Comparison of ENCODE assay signal across 22 cellular contexts in the genomic region with DNA sequence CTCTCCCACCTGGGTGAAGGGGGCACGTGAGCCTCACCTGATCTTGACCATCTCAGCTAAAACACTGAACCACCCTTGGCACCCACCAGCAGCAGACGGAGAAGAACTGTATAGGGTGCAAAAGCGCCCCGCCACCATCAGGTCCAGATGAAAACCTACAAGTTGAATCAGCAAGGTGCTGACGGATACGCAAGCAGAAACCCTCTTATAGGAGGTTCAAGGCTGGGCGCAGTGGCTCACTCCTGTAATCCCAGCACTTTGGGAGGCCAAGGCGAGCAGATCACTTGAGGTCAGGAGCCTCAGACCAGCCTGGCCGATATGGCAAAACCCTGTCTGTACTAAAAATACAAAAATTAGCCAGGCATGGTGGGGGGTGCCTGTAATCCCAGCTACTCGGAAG. TPM values are rescaled to one million over a fixed set of nuclear protein-coding genes. Genes with fewer than 3 reads are reported as not detected.
DNase-seq lines count a peak whose midpoint lies in the region; ATAC-seq and TF ChIP-seq lines count a peak whose summit lies in the region.
"Had no signal": no experiment of that assay in that cellular context is flagged by ENCODE, and none has a peak within 500 bp of the region (broad histone marks: within the 10 kb centered on the region; RNA-seq: fewer than 3 reads in every experiment).

No MANE protein-coding gene starts in this region.

- intact Hi-C loops in activated CD8-positive, alpha-beta T cell treated with anti-CD3 and anti-CD28 coated beads for 36 hours (cut with micrococcal nuclease): no loop called here
- intact Hi-C loops in Caco-2 (cut with micrococcal nuclease; ENCODE audit: unreplicated experiment): no loop called here
- intact Hi-C loops in natural killer cell (cut with micrococcal nuclease): loop anchor here (1.0 to 10.0 kb wide), 6 partner anchors 14 to 180 kb away; a partner anchor contains a TSS

- no peak overlapping the region for H3K4me3 Mint-ChIP-seq in activated CD8-positive, alpha-beta T cell treated with anti-CD3 and anti-CD28 coated beads, Interleukin-2, amount 10 ng/mL, durations not matched to agents 7 days and 5 days
- H3K4me3 Mint-ChIP-seq in activated CD8-positive, alpha-beta T cell treated with anti-CD3 and anti-CD28 coated beads for 36 hours: no peak overlapping the region
- no peak overlapping the region for H3K4me3 Mint-ChIP-seq in Caco-2 (ENCODE audit: unreplicated experiment)
- H3K4me3 Mint-ChIP-seq in WTC11: peak overlapping the region; percentile 38
- H3K4me3 Mint-ChIP-seq in natural killer cell: peak overlapping the region; percentile 73

- BruUV-seq in Caco-2 (replicated peaks; lab: Mats Ljungman, UMichigan): no TSS peak

- no peaks in the 10 kb centered on the region for H3K36me3 ChIP-seq in Caco-2 (ENCODE audit: control insufficient read depth, insufficient read depth, low read length)
- H3K36me3 ChIP-seq: uterus had no signal

- peaks cover 49% of the 10 kb centered on the region for H3K4me1 Mint-ChIP-seq in activated CD8-positive, alpha-beta T cell treated with anti-CD3 and anti-CD28 coated beads, Interleukin-2, amount 10 ng/mL, durations not matched to agents 7 days and 5 days (ENCODE audit: low read depth)
- H3K4me1 Mint-ChIP-seq in activated CD8-positive, alpha-beta T cell treated with anti-CD3 and anti-CD28 coated beads for 36 hours (ENCODE audit: low read depth): peaks cover 41% of the 10 kb centered on the region
- H3K4me1 Mint-ChIP-seq in Caco-2 (ENCODE audit: low read depth, unreplicated experiment) (no peaks in the 10 kb centered on the region), WTC11 (peaks cover 38% of the 10 kb centered on the region), natural killer cell (peaks cover 29 to 70% of the 10 kb centered on the region in 2 donors)

- H3K27me3 ChIP-seq in Caco-2 (replicated peaks; ENCODE audit: control insufficient read depth, insufficient read depth, low read length): no peaks in the 10 kb centered on the region
- H3K27me3 ChIP-seq: testis had no signal

- H3K9me3 ChIP-seq in Caco-2: no peaks in the 10 kb centered on the region
- H3K9me3 ChIP-seq: testis, uterus had no signal

- H3K27ac Mint-ChIP-seq in activated CD8-positive, alpha-beta T cell treated with anti-CD3 and anti-CD28 coated beads, Interleukin-2, amount 10 ng/mL, durations not matched to agents 7 days and 5 days: peak overlapping the region; percentile 17
- H3K27ac Mint-ChIP-seq in activated CD8-positive, alpha-beta T cell treated with anti-CD3 and anti-CD28 coated beads for 36 hours: no peak overlapping the region
- H3K27ac Mint-ChIP-seq in Caco-2 (ENCODE audit: unreplicated experiment): peak overlapping the region; percentile 26
- peak overlapping the region; percentile 38 for H3K27ac Mint-ChIP-seq in WTC11
- peak overlapping the region; percentile 90 to 96 for H3K27ac Mint-ChIP-seq in natural killer cell
- H3K27ac Mint-ChIP-seq: activated naive CD4-positive, alpha-beta T cell treated with anti-CD3 and anti-CD28 coated beads, Interleukin-2, amount 50 U/mL, for 72 hours had no signal

- H3K4me3 ChIP-seq in Caco-2 (ENCODE audit: low read depth, low read length): no peak overlapping the region
- H3K4me3 ChIP-seq: lung, PC-9, testis, uterus had no signal

- TF ChIP-seq CTCF in activated CD8-positive, alpha-beta T cell treated with anti-CD3 and anti-CD28 coated beads for 36 hours (IDR thresholded peaks at IDR 0.05): no peak
- no peak for TF ChIP-seq CTCF in Caco-2 (IDR thresholded peaks at IDR 0.05; ENCODE audit: insufficient read depth in 1 of 2, low read depth in 1 of 2, low read length in 1 of 2, severe bottlenecking in 1 of 2, unreplicated experiment in 1 of 2)
- TF ChIP-seq CTCF in WTC11 (IDR thresholded peaks at IDR 0.05): no peak
- TF ChIP-seq CTCF in natural killer cell (IDR thresholded peaks at IDR 0.05): no peak

- no peak for DNase-seq in activated CD8-positive, alpha-beta T cell treated with anti-CD3 and anti-CD28 coated beads, Interleukin-2, amount 10 ng/mL, durations not matched to agents 7 days and 5 days
- no peak for DNase-seq in activated CD8-positive, alpha-beta T cell treated with anti-CD3 and anti-CD28 coated beads for 36 hours
- DNase-seq in Caco-2 (no peak), WTC11 (ENCODE audit: low spot score) (no peak), natural killer cell (no peak), SKM-1 (lab: John Stamatoyannopoulos, UW; ENCODE audit: unreplicated experiment) (no peak), Kasumi-1 (lab: John Stamatoyannopoulos, UW) (no peak), LoVo (ENCODE audit: low spot score) (no peak)
- DNase-seq: glutamatergic neuron, NCI-H1436, NCI-H446 treated with DMSO at 0.1 percent for 48 hours, SIG-M5, testis, uterus had no signal

- H3K9me3 Mint-ChIP-seq in activated CD8-positive, alpha-beta T cell treated with anti-CD3 and anti-CD28 coated beads, Interleukin-2, amount 10 ng/mL, durations not matched to agents 7 days and 5 days (ENCODE audit: insufficient read depth): no peaks in the 10 kb centered on the region
- H3K9me3 Mint-ChIP-seq in activated CD8-positive, alpha-beta T cell treated with anti-CD3 and anti-CD28 coated beads for 36 hours: no peaks in the 10 kb centered on the region
- H3K9me3 Mint-ChIP-seq in Caco-2 (ENCODE audit: unreplicated experiment) (no peaks in the 10 kb centered on the region), WTC11 (no peaks in the 10 kb centered on the region), natural killer cell (peaks cover 0 to 3% of the 10 kb centered on the region in 2 donors)
- H3K9me3 Mint-ChIP-seq: activated naive CD4-positive, alpha-beta T cell treated with anti-CD3 and anti-CD28 coated beads, Interleukin-2, amount 50 U/mL, for 72 hours; activated T-helper 1 cell treated with anti-CD3 and anti-CD28 coated beads, Interleukin-12 subunit alpha, Interleukin-12 subunit beta, Interleukin-2, Interleukin-4 antibody, amounts not matched to agents 30 ng/mL and 10 ng/mL and 1 ng/mL, durations not matched to agents 14 hours and 24 hours and 36 hours had no signal

- peaks cover 11% of the 10 kb centered on the region for H3K36me3 Mint-ChIP-seq in activated CD8-positive, alpha-beta T cell treated with anti-CD3 and anti-CD28 coated beads, Interleukin-2, amount 10 ng/mL, durations not matched to agents 7 days and 5 days (ENCODE audit: low read depth)
- H3K36me3 Mint-ChIP-seq in activated CD8-positive, alpha-beta T cell treated with anti-CD3 and anti-CD28 coated beads for 36 hours (ENCODE audit: low read depth): peaks cover 13% of the 10 kb centered on the region
- H3K36me3 Mint-ChIP-seq in Caco-2 (ENCODE audit: insufficient read depth, unreplicated experiment) (peaks cover 73% of the 10 kb centered on the region), WTC11 (no peaks in the 10 kb centered on the region), natural killer cell (no peaks in the 10 kb centered on the region)

- ATAC-seq in activated CD8-positive, alpha-beta T cell treated with anti-CD3 and anti-CD28 coated beads, Interleukin-2, amount 10 ng/mL, durations not matched to agents 7 days and 5 days: no peak
- no peak for ATAC-seq in activated CD8-positive, alpha-beta T cell treated with anti-CD3 and anti-CD28 coated beads for 36 hours
- ATAC-seq in WTC11: no peak
- no peak for ATAC-seq in natural killer cell

- CTCF ChIA-PET in activated CD8-positive, alpha-beta T cell treated with anti-CD3 and anti-CD28 coated beads, Interleukin-2, amount 10 ng/mL, durations not matched to agents 7 days and 5 days (lab: Charles Lee): no interaction called here
- CTCF ChIA-PET in activated CD8-positive, alpha-beta T cell treated with anti-CD3 and anti-CD28 coated beads for 36 hours (lab: Charles Lee): interaction anchor here (1.1 to 1.7 kb wide), 4 partner anchors 9 to 63 kb away, joined by 3 to 8 read pairs (median 5); a partner anchor contains a TSS
- CTCF ChIA-PET in Caco-2 (lab: Charles Lee) (interaction anchor here (0.6 to 1.2 kb wide), 3 partner anchors 25 to 100 kb away, joined by 3 to 4 read pairs (median 3); a partner anchor contains a TSS), WTC11 (lab: Charles Lee) (interaction anchor here (0.6 to 5.0 kb wide), 12 partner anchors 8 to 684 kb away, joined by 3 to 34 read pairs (median 6); a partner anchor contains a TSS)

- H3K4me1 ChIP-seq in Caco-2: peaks cover 12% of the 10 kb centered on the region; the same call in 1 of the 2 replicates
- H3K4me1 ChIP-seq: testis had no signal

- peaks cover 25% of the 10 kb centered on the region for H3K27me3 Mint-ChIP-seq in activated CD8-positive, alpha-beta T cell treated with anti-CD3 and anti-CD28 coated beads, Interleukin-2, amount 10 ng/mL, durations not matched to agents 7 days and 5 days (ENCODE audit: low read depth)
- peaks cover 20% of the 10 kb centered on the region for H3K27me3 Mint-ChIP-seq in activated CD8-positive, alpha-beta T cell treated with anti-CD3 and anti-CD28 coated beads for 36 hours
- H3K27me3 Mint-ChIP-seq in Caco-2 (ENCODE audit: insufficient read depth, unreplicated experiment) (no peaks in the 10 kb centered on the region), WTC11 (ENCODE audit: low read depth) (peaks cover 22% of the 10 kb centered on the region), natural killer cell (ENCODE audit: low read depth in 2 of 2) (peaks cover 0 to 3% of the 10 kb centered on the region in 2 donors)

- POLR2A ChIA-PET in activated CD8-positive, alpha-beta T cell treated with anti-CD3 and anti-CD28 coated beads, Interleukin-2, amount 10 ng/mL, durations not matched to agents 7 days and 5 days (lab: Charles Lee): interaction anchor here (0.6 to 2.0 kb wide), 7 partner anchors 12 to 73 kb away, joined by 3 to 12 read pairs (median 4); a partner anchor contains a TSS
- POLR2A ChIA-PET in activated CD8-positive, alpha-beta T cell treated with anti-CD3 and anti-CD28 coated beads for 36 hours (lab: Charles Lee): interaction anchor here (1.0 to 2.5 kb wide), 8 partner anchors 11 to 143 kb away, joined by 3 to 28 read pairs (median 6); a partner anchor contains a TSS
- POLR2A ChIA-PET in Caco-2 (lab: Charles Lee): interaction anchor here (0.6 to 1.0 kb wide), 3 partner anchors 9 to 79 kb away, joined by 3 to 4 read pairs (median 4); no protein-coding TSS in a partner anchor
- POLR2A ChIA-PET in WTC11 (lab: Charles Lee): no interaction called here

RNA-seq across cellular contexts. Expression of a gene that starts 0.6 kb away (rescaled TPM):
- under 1 TPM in 1 of 2 experiments, not detected in 1; 0.37 TPM for total RNA-seq in activated CD8-positive, alpha-beta T cell treated with anti-CD3 and anti-CD28 coated beads, Interleukin-2, amount 10 ng/mL, durations not matched to agents 7 days and 5 days
- under 1 TPM in 1 of 2 experiments, not detected in 1; 0.31 TPM for total RNA-seq in activated CD8-positive, alpha-beta T cell treated with anti-CD3 and anti-CD28 coated beads for 36 hours
- total RNA-seq in Caco-2 (2022): not detected in 2 replicates
- total RNA-seq in WTC11 (2021): 0.80 to 1.9 TPM (median 1.5 TPM) in 3 replicates
- 1 to 10 TPM in 2 of 3 donors, under 1 TPM in 1; 0.61 to 3.0 (median 1.2) TPM for total RNA-seq in natural killer cell
- total RNA-seq: activated naive CD4-positive, alpha-beta T cell treated with anti-CD3 and anti-CD28 coated beads, Interleukin-2, amount 50 U/mL, for 72 hours; activated T-helper 1 cell treated with anti-CD3 and anti-CD28 coated beads, Interleukin-12 subunit alpha, Interleukin-12 subunit beta, Interleukin-2, Interleukin-4 antibody, amounts not matched to agents 30 ng/mL and 10 ng/mL and 1 ng/mL, durations not matched to agents 14 hours and 24 hours and 36 hours; dermis microvascular lymphatic vessel endothelial cell; lung; MCF 10A; mucosa of gallbladder; PC-9; skeletal muscle tissue; uterus had no signal

RNA-seq across cellular contexts. Expression of a gene that starts 13.1 kb away (rescaled TPM):
- 100 to 1,000 TPM; 568 to 599 TPM for total RNA-seq in activated CD8-positive, alpha-beta T cell treated with anti-CD3 and anti-CD28 coated beads, Interleukin-2, amount 10 ng/mL, durations not matched to agents 7 days and 5 days
- 100 to 1,000 TPM; 230 to 236 TPM for total RNA-seq in activated CD8-positive, alpha-beta T cell treated with anti-CD3 and anti-CD28 coated beads for 36 hours
- total RNA-seq in Caco-2 (2022): 351 and 377 TPM in 2 replicates
- 169 to 219 TPM (median 207 TPM) in 3 replicates for total RNA-seq in WTC11 (2021)
- 1,000 to 10,000 TPM; 1,001 to 1,351 (median 1,051) TPM for total RNA-seq in natural killer cell

RNA-seq across cellular contexts. Expression of a gene that starts 25.1 kb away (rescaled TPM):
- total RNA-seq in activated CD8-positive, alpha-beta T cell treated with anti-CD3 and anti-CD28 coated beads, Interleukin-2, amount 10 ng/mL, durations not matched to agents 7 days and 5 days: 10 to 100 TPM; 86.0 to 96.1 TPM
- 10 to 100 TPM; 83.1 to 89.9 TPM for total RNA-seq in activated CD8-positive, alpha-beta T cell treated with anti-CD3 and anti-CD28 coated beads for 36 hours
- total RNA-seq in Caco-2 (2022) (127 and 141 TPM in 2 replicates), WTC11 (2021) (96.9 to 113 TPM (median 109 TPM) in 3 replicates), natural killer cell (100 to 1,000 TPM; 176 to 271 (median 185) TPM)

RNA-seq across cellular contexts. Expression of a gene that starts 48.5 kb away (rescaled TPM):
- total RNA-seq in activated CD8-positive, alpha-beta T cell treated with anti-CD3 and anti-CD28 coated beads, Interleukin-2, amount 10 ng/mL, durations not matched to agents 7 days and 5 days: 10 to 100 TPM; 13.4 to 14.3 TPM
- total RNA-seq in activated CD8-positive, alpha-beta T cell treated with anti-CD3 and anti-CD28 coated beads for 36 hours: 1 to 10 TPM; 5.2 to 5.3 TPM
- total RNA-seq in Caco-2 (2022) (3.5 TPM in 2 replicates), WTC11 (2021) (8.0 to 9.4 TPM (median 9.1 TPM) in 3 replicates), natural killer cell (1 to 10 TPM; 8.2 to 9.2 (median 8.4) TPM)
- total RNA-seq: MCF 10A had no signal

Comparison
In these comparisons a context has a peak if more than half of its experiments do, and no peak if none do; other contexts are left out.
1. H3K4me3 Mint-ChIP-seq: peak in WTC11 (single experiment) and natural killer cell (single experiment); none in activated CD8-positive, alpha-beta T cell treated with anti-CD3 and anti-CD28 coated beads, Interleukin-2, amount 10 ng/mL, durations not matched to agents 7 days and 5 days (single experiment), activated CD8-positive, alpha-beta T cell treated with anti-CD3 and anti-CD28 coated beads for 36 hours (single experiment) and Caco-2 (single experiment).